ENCODE assay signal across 31 cellular contexts in the genomic region with DNA sequence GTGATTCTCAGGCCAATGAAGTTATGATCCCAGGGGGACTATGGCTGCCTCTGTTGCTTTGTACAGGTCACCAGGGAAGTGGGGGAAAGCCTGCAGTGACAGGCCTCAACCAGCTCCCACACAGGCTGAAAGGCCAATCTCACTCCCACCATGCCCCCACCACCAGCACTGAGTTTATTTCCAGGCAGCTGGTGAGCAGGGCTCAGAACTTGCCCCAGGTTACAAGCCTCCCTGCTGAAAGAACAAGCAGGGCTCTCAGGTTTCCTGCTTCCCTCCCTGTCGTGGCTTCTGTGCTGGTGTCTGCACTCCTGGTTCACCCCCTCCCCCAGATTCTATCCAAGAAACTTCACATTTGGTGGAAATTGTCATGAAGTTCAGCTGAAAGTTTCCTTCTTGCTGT.
DNase-seq lines count a peak whose midpoint lies in the region; ATAC-seq, FAIRE-seq and TF ChIP-seq lines count a peak whose summit lies in the region.
"Had no signal": no experiment of that assay in that cellular context is flagged by ENCODE, and none has a peak within 500 bp of the region (broad histone marks: within the 10 kb centered on the region; RNA-seq: fewer than 3 reads in every experiment).

No MANE protein-coding gene starts in this region.

- intact Hi-C loops in OCI-LY7 (cut with micrococcal nuclease; ENCODE audit: unreplicated experiment): no loop called here

- no peak overlapping the region for H3K56ac ChIP-seq in H1 (replicated peaks; ENCODE audit: insufficient read length, low read depth, low read length)

- H3K9me3 Mint-ChIP-seq in GM23338: no peaks in the 10 kb centered on the region; the same call in 2 of the 3 replicates
- no peaks in the 10 kb centered on the region for H3K9me3 Mint-ChIP-seq in neural progenitor cell
- H3K9me3 Mint-ChIP-seq: CD8-positive, alpha-beta T cell; T-helper 1 cell treated with Interleukin-12 subunit alpha and Interleukin-12 subunit beta and Interleukin-4 antibody, amounts not matched to agents 30 μg/mL and 1 μg/mL, for 36 hours had no signal

- H3K4me2 ChIP-seq in BLaER1 treated with 17β-estradiol and CSF1 and Interleukin-3, amounts not matched to agents 10 nM and 100 nM: peak overlapping the region in 6 of 11 experiments; percentile 18 to 43 (median 28); a peak in 8 of 22 replicates
- H3K4me2 ChIP-seq in GM23338: no peak overlapping the region
- no peak overlapping the region for H3K4me2 ChIP-seq in H1 (ENCODE audit: insufficient read depth in 1 of 2, low read depth in 2 of 2, low read length in 2 of 2)
- H3K4me2 ChIP-seq in neural progenitor cell: no peak overlapping the region
- no peak overlapping the region for H3K4me2 ChIP-seq in OCI-LY7 (ENCODE audit: low read length)
- H3K4me2 ChIP-seq: A549 had no signal

- no peak overlapping the region for H4K91ac ChIP-seq in H1 (replicated peaks; ENCODE audit: insufficient read length, low read length)

- H2AFZ ChIP-seq in GM23338 (0 out of 2 replicates have a peak overlapping the region, but pooled peaks have one; percentile 18), H1 (ENCODE audit: low read length) (peak overlapping the region; percentile 76), neural progenitor cell (replicated peaks) (peak overlapping the region; percentile 76), OCI-LY7 (ENCODE audit: low read length) (no peak overlapping the region)
- H2AFZ ChIP-seq: GM23248 had no signal

- no peak overlapping the region for H2BK20ac ChIP-seq in H1 (ENCODE audit: low read length)

- no peaks in the 10 kb centered on the region for H3K23me2 ChIP-seq in H1 (ENCODE audit: low read depth, low read length)

- no peaks in the 10 kb centered on the region for H3K79me2 ChIP-seq in GM23338 (replicated peaks; ENCODE audit: insufficient read depth)
- H3K79me2 ChIP-seq in H1 (ENCODE audit: control insufficient read depth in 1 of 2, insufficient read depth in 2 of 2, low read length in 2 of 2): no peaks in the 10 kb centered on the region
- H3K79me2 ChIP-seq in neural progenitor cell (ENCODE audit: low read depth): no peaks in the 10 kb centered on the region
- no peaks in the 10 kb centered on the region for H3K79me2 ChIP-seq in OCI-LY7 (ENCODE audit: insufficient read depth, low read depth, low read length)

- no peak for DNase-seq in GM23338 (ENCODE audit: low spot score)
- DNase-seq in H1 (ENCODE audit: low read depth in 1 of 2, low spot score in 2 of 2): no peak
- DNase-seq in neural progenitor cell (ENCODE audit: low spot score): no peak
- no peak for DNase-seq in middle frontal gyrus (ENCODE audit: extremely low spot score, low spot score)
- no peak for DNase-seq in upper lobe of left lung
- no peak for DNase-seq in OCI-LY7 (ENCODE audit: low spot score)
- DNase-seq: AML-193; Caco-2; DMS153; DND-41; GM23248; HCEC 1CT; Kasumi-1; NCI-H1092 treated with DMSO at 0.1 percent for 48 hours; NCI-H1436; NCI-H187; NCI-H524; NCI-H774; NK-92 treated with Interleukin-12 subunit alpha and Interleukin-12 subunit beta, amount 100 ng/mL, for 24 hours; SHP77; SW 1271 had no signal

- CTCF ChIA-PET in H1 (lab: Charles Lee; ENCODE audit: partially characterized antibody): interaction anchor here (0.9 to 1.6 kb wide), 4 partner anchors 12 to 193 kb away, joined by 3 to 5 read pairs (median 3); no protein-coding TSS in a partner anchor
- CTCF ChIA-PET in OCI-LY7 (lab: Charles Lee; ENCODE audit: unreplicated experiment): no interaction called here

- no peak overlapping the region for H3K9ac ChIP-seq in BLaER1 treated with 17β-estradiol and CSF1 and Interleukin-3, amounts not matched to agents 10 nM and 100 nM
- H3K9ac ChIP-seq in H1 (replicated peaks in 1 of 4; ENCODE audit: extremely low read depth in 1 of 4, low read depth in 3 of 4, low read length in 3 of 4) (no peak overlapping the region), neural progenitor cell (no peak overlapping the region)
- H3K9ac ChIP-seq: GM23248 had no signal

- peaks cover 0 to 7% (median 0%) of the 10 kb centered on the region in 11 experiments; a peak in 3 of 22 replicates for H3K9me3 ChIP-seq in BLaER1 treated with 17β-estradiol and CSF1 and Interleukin-3, amounts not matched to agents 10 nM and 100 nM (replicated peaks in 1 of 11)
- H3K9me3 ChIP-seq in H1 (ENCODE audit: insufficient read depth in 2 of 2, low read depth in 1 of 2, low read length in 1 of 2) (no peaks in the 10 kb centered on the region), neural progenitor cell (ENCODE audit: low read depth) (no peaks in the 10 kb centered on the region), upper lobe of left lung (no peaks in the 10 kb centered on the region), OCI-LY7 (ENCODE audit: low read length) (no peaks in the 10 kb centered on the region)
- H3K9me3 ChIP-seq: A549 had no signal

- H3K4me3 Mint-ChIP-seq in GM23338 (no peak overlapping the region), neural progenitor cell (no peak overlapping the region)
- H3K4me3 Mint-ChIP-seq: CD8-positive, alpha-beta T cell; T-helper 1 cell treated with Interleukin-12 subunit alpha and Interleukin-12 subunit beta and Interleukin-4 antibody, amounts not matched to agents 30 μg/mL and 1 μg/mL, for 36 hours had no signal

- no peak overlapping the region for H3K23ac ChIP-seq in H1 (ENCODE audit: insufficient read length)

- 0 out of 3 replicates have a peak, but pooled peaks cover 2% of the 10 kb centered on the region for H3K36me3 Mint-ChIP-seq in GM23338 (ENCODE audit: low read depth)
- no peaks in the 10 kb centered on the region for H3K36me3 Mint-ChIP-seq in neural progenitor cell
- H3K36me3 Mint-ChIP-seq: CD8-positive, alpha-beta T cell had no signal

- TF ChIP-seq POLR2A in H1 (IDR thresholded peaks at IDR 0.05; ENCODE audit: control extremely low read depth in 1 of 2, low read depth in 2 of 2, low read length in 2 of 2) (no peak), upper lobe of left lung (IDR thresholded peaks at IDR 0.05) (no peak)

- H3K14ac ChIP-seq in H1 (ENCODE audit: insufficient read length): no peak overlapping the region

- POLR2A ChIA-PET in H1 (lab: Charles Lee; ENCODE audit: partially characterized antibody): no interaction called here
- POLR2A ChIA-PET in OCI-LY7 (lab: Charles Lee): interaction anchor here (1.2 kb wide), 1 partner anchor 9 kb away, joined by 4 read pairs; no protein-coding TSS in a partner anchor

- ATAC-seq in GM23338 (no peak), upper lobe of left lung (ENCODE audit: low FRiP score in 2 of 2) (no peak)
- ATAC-seq: A549; CD8-positive, alpha-beta T cell; K562; Panc1 had no signal

- no peak overlapping the region for H4K5ac ChIP-seq in H1 (ENCODE audit: insufficient read length, low read depth, low read length)

- H3K79me1 ChIP-seq in H1 (ENCODE audit: low read depth, low read length): no peaks in the 10 kb centered on the region

- FAIRE-seq in H1 (lab: Jason Lieb, UNC): no peak
- FAIRE-seq: A549, GM19239, HTR-8/SVneo, K562 had no signal

- 0 out of 2 replicates have a peak, but pooled peaks cover 3% of the 10 kb centered on the region for H3K9me2 ChIP-seq in GM23338 (ENCODE audit: insufficient read depth)
- no peaks in the 10 kb centered on the region for H3K9me2 ChIP-seq in OCI-LY7 (ENCODE audit: insufficient read depth, low read length)

- 58% methylated on average over 1 of the region's 1 CpG; no CpG with 5 or more reads in 1 of the 2 experiments for WGBS in H1 (ENCODE audit: extremely low coverage in 1 of 2, insufficient coverage in 1 of 2, insufficient read length in 1 of 2, insufficient replicate concordance in 2 of 2, low coverage in 1 of 2, low lambda C conversion rate in 2 of 2, missing lambda C conversion rate in 1 of 2), 2 experiments
- 0 to 39% methylated on average over 1 of the region's 1 CpG for whole genome bisulfite sequencing in upper lobe of left lung, 2 donors

- no peaks in the 10 kb centered on the region for H3K36me3 ChIP-seq in BLaER1 treated with 17β-estradiol and CSF1 and Interleukin-3, amounts not matched to agents 10 nM and 100 nM
- H3K36me3 ChIP-seq in GM23338 (ENCODE audit: insufficient read depth) (no peaks in the 10 kb centered on the region), H1 (ENCODE audit: control insufficient read depth in 2 of 4, insufficient read depth in 4 of 4, low read length in 3 of 4) (no peaks in the 10 kb centered on the region), neural progenitor cell (no peaks in the 10 kb centered on the region), upper lobe of left lung (no peaks in the 10 kb centered on the region), OCI-LY7 (ENCODE audit: insufficient read depth, low read length) (no peaks in the 10 kb centered on the region)

- no peak overlapping the region for H2AK5ac ChIP-seq in H1 (ENCODE audit: low read depth, low read length)

- no peak overlapping the region for H3K18ac ChIP-seq in H1 (ENCODE audit: extremely low read depth, low read length)

- H2BK5ac ChIP-seq in H1 (ENCODE audit: low read depth, low read length): no peak overlapping the region; the same call in 1 of the 2 replicates

- TF ChIP-seq EP300 in H1 (IDR thresholded peaks at IDR 0.05; ENCODE audit: borderline replicate concordance in 1 of 2, low read depth in 2 of 2, low read length in 2 of 2) (no peak), upper lobe of left lung (IDR thresholded peaks at IDR 0.05) (no peak)

- H3K27ac Mint-ChIP-seq in GM23338: no peak overlapping the region; the same call in 1 of the 2 replicates
- H3K27ac Mint-ChIP-seq in neural progenitor cell: peak overlapping the region; percentile 30
- H3K27ac Mint-ChIP-seq: CD8-positive, alpha-beta T cell; T-helper 1 cell treated with Interleukin-12 subunit alpha and Interleukin-12 subunit beta and Interleukin-4 antibody, amounts not matched to agents 30 μg/mL and 1 μg/mL, for 36 hours had no signal

- H3K27me3 Mint-ChIP-seq in GM23338 (ENCODE audit: insufficient read depth, low read depth, poor library complexity): peaks cover 1% of the 10 kb centered on the region
- H3K27me3 Mint-ChIP-seq in neural progenitor cell (ENCODE audit: insufficient read depth, low read depth): no peaks in the 10 kb centered on the region

- no peak overlapping the region for H3K4ac ChIP-seq in H1 (replicated peaks; ENCODE audit: insufficient read length, low read depth, low read length)

- no TSS peak for BruUV-seq in OCI-LY7 (replicated peaks; lab: Mats Ljungman, UMichigan)

- no peak for TF ChIP-seq CTCF in GM23338 (conservative IDR thresholded peaks at IDR 0.05; ENCODE audit: low read depth in 2 of 2)
- no peak for TF ChIP-seq CTCF in H1 (IDR thresholded peaks at IDR 0.05; ENCODE audit: control extremely low read depth in 1 of 3, insufficient read depth in 1 of 3, low read depth in 1 of 3, low read length in 3 of 3)
- no peak for TF ChIP-seq CTCF in neural progenitor cell (IDR thresholded peaks at IDR 0.05)
- no peak for TF ChIP-seq CTCF in upper lobe of left lung (IDR thresholded peaks at IDR 0.05)
- TF ChIP-seq CTCF in OCI-LY7 (conservative IDR thresholded peaks at IDR 0.05; ENCODE audit: low read length): no peak

- no peak overlapping the region for H2BK15ac ChIP-seq in H1 (ENCODE audit: low read length)

- H3F3A ChIP-seq in GM23338 (replicated peaks; ENCODE audit: low read depth) (no peaks in the 10 kb centered on the region), neural progenitor cell (ENCODE audit: low read depth) (no peaks in the 10 kb centered on the region)

- no peaks in the 10 kb centered on the region for H3K27me3 ChIP-seq in BLaER1 treated with 17β-estradiol and CSF1 and Interleukin-3, amounts not matched to agents 10 nM and 100 nM
- H3K27me3 ChIP-seq in GM23338 (ENCODE audit: insufficient read depth): no peaks in the 10 kb centered on the region
- H3K27me3 ChIP-seq in H1 (replicated peaks in 1 of 4; ENCODE audit: control insufficient read depth in 3 of 4, extremely low read depth in 1 of 4, insufficient read depth in 3 of 4, low read length in 3 of 4): no peaks in the 10 kb centered on the region
- H3K27me3 ChIP-seq in neural progenitor cell: no peaks in the 10 kb centered on the region
- H3K27me3 ChIP-seq in upper lobe of left lung: no peaks in the 10 kb centered on the region

- H2BK120ac ChIP-seq in H1 (replicated peaks; ENCODE audit: low read depth, low read length): no peak overlapping the region

- H3K4me3 ChIP-seq in BLaER1 treated with 17β-estradiol and CSF1 and Interleukin-3, amounts not matched to agents 10 nM and 100 nM: no peak overlapping the region
- H3K4me3 ChIP-seq in GM23338 (no peak overlapping the region), H1 (ENCODE audit: extremely low read depth in 1 of 4, insufficient read depth in 2 of 4, low read depth in 3 of 4, low read length in 4 of 4) (no peak overlapping the region), neural progenitor cell (no peak overlapping the region), upper lobe of left lung (no peak overlapping the region), OCI-LY7 (ENCODE audit: low read depth, low read length, poor library complexity, severe bottlenecking) (no peak overlapping the region)
- H3K4me3 ChIP-seq: A549, GM23248, K562 had no signal

- H4K20me1 ChIP-seq in BLaER1 treated with 17β-estradiol and CSF1 and Interleukin-3, amounts not matched to agents 10 nM and 100 nM: no peaks in the 10 kb centered on the region
- H4K20me1 ChIP-seq in GM23338 (replicated peaks; ENCODE audit: insufficient read depth) (no peaks in the 10 kb centered on the region), H1 (replicated peaks in 1 of 2; ENCODE audit: control insufficient read depth in 1 of 2, insufficient read depth in 2 of 2, low read length in 2 of 2) (no peaks in the 10 kb centered on the region), neural progenitor cell (ENCODE audit: low read depth) (no peaks in the 10 kb centered on the region), OCI-LY7 (ENCODE audit: insufficient read depth, low read length) (no peaks in the 10 kb centered on the region)

- H3K4me1 Mint-ChIP-seq in GM23338: peaks cover 4% of the 10 kb centered on the region; the same call in 2 of the 3 replicates
- H3K4me1 Mint-ChIP-seq in neural progenitor cell: peaks cover 6% of the 10 kb centered on the region

- no peak for TF ChIP-seq RAD21 in H1 (IDR thresholded peaks at IDR 0.05 in 1 of 2, conservative IDR thresholded peaks at IDR 0.05 in 1 of 2; ENCODE audit: low read depth in 2 of 2, low read length in 2 of 2)

- no peak overlapping the region for H3K27ac ChIP-seq in BLaER1 treated with 17β-estradiol and CSF1 and Interleukin-3, amounts not matched to agents 10 nM and 100 nM
- H3K27ac ChIP-seq in GM23338 (ENCODE audit: low read depth) (no peak overlapping the region), H1 (ENCODE audit: low read depth, low read length) (no peak overlapping the region), neural progenitor cell (no peak overlapping the region), upper lobe of left lung (no peak overlapping the region), OCI-LY7 (ENCODE audit: low read depth, low read length, poor library complexity, severe bottlenecking) (no peak overlapping the region)
- H3K27ac ChIP-seq: A549, C4-2B, GM23248, RWPE1 had no signal

- H2BK12ac ChIP-seq in H1 (ENCODE audit: low read depth, low read length): no peak overlapping the region

- peaks cover 0 to 11% (median 3%) of the 10 kb centered on the region in 10 experiments; a peak in 10 of 20 replicates for H3K4me1 ChIP-seq in BLaER1 treated with 17β-estradiol and CSF1 and Interleukin-3, amounts not matched to agents 10 nM and 100 nM
- no peaks in the 10 kb centered on the region for H3K4me1 ChIP-seq in GM23338 (ENCODE audit: insufficient read depth)
- peaks cover 0 to 2% (median 0%) of the 10 kb centered on the region in 4 experiments; a peak in 1 of 7 replicates for H3K4me1 ChIP-seq in H1 (replicated peaks in 1 of 4; ENCODE audit: control insufficient read depth in 3 of 4, insufficient read depth in 4 of 4, low read length in 3 of 4)
- H3K4me1 ChIP-seq in neural progenitor cell: no peaks in the 10 kb centered on the region
- H3K4me1 ChIP-seq in upper lobe of left lung: no peaks in the 10 kb centered on the region
- H3K4me1 ChIP-seq in OCI-LY7 (ENCODE audit: insufficient read depth, low read length, poor library complexity, severe bottlenecking): no peaks in the 10 kb centered on the region
- H3K4me1 ChIP-seq: A549, Caco-2 had no signal

- peak overlapping the region; percentile 51; the same call in 1 of the 2 replicates for H4K8ac ChIP-seq in H1 (ENCODE audit: extremely low read depth, insufficient read depth, low read length)

Comparison
In these comparisons a context has a peak if more than half of its experiments do, and no peak if none do; other contexts are left out.
1. H3K4me2 ChIP-seq: peak in BLaER1 treated with 17β-estradiol and CSF1 and Interleukin-3, amounts not matched to agents 10 nM and 100 nM (6 of 11); none in GM23338 (single experiment), H1 (0 of 2), neural progenitor cell (single experiment) and OCI-LY7 (single experiment).